15 cellular contexts compared by ENCODE assay signal in the genomic region with DNA sequence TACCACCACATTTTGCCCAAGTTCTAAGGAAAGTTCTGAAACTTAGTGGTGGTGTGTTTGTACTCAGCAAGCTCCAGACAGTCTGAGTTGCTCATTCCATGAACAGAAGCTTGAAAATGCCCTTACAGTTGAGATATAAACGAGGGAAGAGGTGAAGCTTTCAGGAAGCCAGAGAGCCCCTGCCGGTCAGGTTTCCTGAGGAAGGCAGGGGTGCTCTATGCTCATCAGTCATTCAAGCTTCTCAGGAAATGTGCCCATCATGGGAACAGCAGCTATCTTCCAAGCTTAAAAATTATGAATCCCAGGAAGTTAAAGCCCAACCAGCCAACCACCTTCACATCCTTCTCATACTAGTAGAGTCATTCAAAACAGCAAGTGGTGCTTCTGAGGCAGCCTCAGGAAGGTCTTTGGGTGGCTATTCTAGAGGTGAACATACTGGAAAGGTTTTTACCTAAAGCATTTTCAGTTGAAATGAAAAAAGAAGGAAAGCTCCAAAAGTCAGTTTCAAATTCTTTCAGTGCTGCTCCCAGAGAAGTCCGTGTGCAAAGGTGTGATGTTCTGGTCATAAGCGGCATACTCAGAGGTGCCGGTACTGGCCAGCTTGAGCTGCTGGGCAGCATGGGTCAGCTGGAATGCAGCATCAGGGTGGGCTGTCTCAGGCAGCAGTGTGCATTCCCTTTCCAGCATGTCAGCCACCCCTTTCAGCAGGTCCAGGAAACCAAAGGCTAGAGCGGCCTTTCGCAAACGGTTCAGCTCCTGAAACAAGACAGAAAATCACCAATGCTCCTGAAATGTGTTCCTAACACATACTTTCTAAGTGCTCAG. TPM values are rescaled to one million over a fixed set of nuclear protein-coding genes. Genes with fewer than 3 reads are reported as not detected.
A peak's percentile ranks its signal among the peaks of the same experiment; 100 is the strongest.
DNase-seq lines count a peak whose midpoint lies in the region; ATAC-seq, FAIRE-seq and TF ChIP-seq lines count a peak whose summit lies in the region.
"Had no signal": no experiment of that assay in that cellular context is flagged by ENCODE, and none has a peak within 500 bp of the region (broad histone marks: within the 10 kb centered on the region; RNA-seq: fewer than 3 reads in every experiment).

No MANE protein-coding gene starts in this region.

- no peak for DNase-seq in CD4-positive, alpha-beta T cell
- DNase-seq in astrocyte (ENCODE audit: low read depth), result no peak
- DNase-seq in mesothelial cell of epicardium (ENCODE audit: low spot score in 2 of 2, unreplicated experiment in 2 of 2), result no peak
- DNase-seq in ACHN, result no peak
- no peak for DNase-seq in NCI-H2171 (lab: John Stamatoyannopoulos, UW)
- no peak for DNase-seq in mucosa of descending colon
- DNase-seq: activated CD4-positive, alpha-beta T cell treated with anti-CD3 and anti-CD28 coated beads, Interleukin-2, amount 50 U/mL, for 4 hours; effector CD8-positive, alpha-beta T cell; glutamatergic neuron; Karpas-422; nucleus accumbens had no signal

- peaks cover 85% of the 10 kb centered on the region for H3K36me3 Mint-ChIP-seq in CD4-positive, alpha-beta T cell (ENCODE audit: low read depth)
- H3K36me3 Mint-ChIP-seq in astrocyte (ENCODE audit: low read depth, unreplicated experiment), result peaks cover 21% of the 10 kb centered on the region
- H3K36me3 Mint-ChIP-seq in mesothelial cell of epicardium, result peaks cover 39% of the 10 kb centered on the region

- no peak overlapping the region for H3K4me3 Mint-ChIP-seq in CD4-positive, alpha-beta T cell
- H3K4me3 Mint-ChIP-seq in astrocyte (ENCODE audit: unreplicated experiment) (no peak overlapping the region), mesothelial cell of epicardium (no peak overlapping the region)
- H3K4me3 Mint-ChIP-seq: stimulated activated memory B cell treated with anti-CD40 and anti-IgM and Interleukin-4, amounts not matched to agents 10 μg/mL and 1 μg/mL and 100 μg/mL, for 72 hours had no signal

- intact Hi-C loops in CD4-positive, alpha-beta T cell (cut with DNase I, micrococcal nuclease), result no loop called here
- intact Hi-C loops in mucosa of descending colon (cut with DNase I, micrococcal nuclease), result no loop called here

- no peak for FAIRE-seq in astrocyte (lab: Jason Lieb, UNC)

- no peak overlapping the region for H3K4me2 ChIP-seq in astrocyte (ENCODE audit: low read length)

- CTCF ChIA-PET in CD4-positive, alpha-beta T cell (lab: Charles Lee), result interaction anchor here (1.1 kb wide), 1 partner anchor 12 kb away, joined by 3 read pairs; no protein-coding TSS in a partner anchor
- CTCF ChIA-PET in HEK293 (lab: Yijun Ruan, JAX), result interaction anchor here (0.5 kb wide), 1 partner anchor 260 kb away, joined by 3 read pairs; no protein-coding TSS in a partner anchor

- H3K27me3 ChIP-seq in CD4-positive, alpha-beta T cell (ENCODE audit: control insufficient read depth, insufficient read depth, low read length), result no peaks in the 10 kb centered on the region
- H3K27me3 ChIP-seq in astrocyte (ENCODE audit: insufficient read depth, low read length), result no peaks in the 10 kb centered on the region

- H3K9me3 ChIP-seq in CD4-positive, alpha-beta T cell (ENCODE audit: control insufficient read depth, low read length), result no peaks in the 10 kb centered on the region
- H3K9me3 ChIP-seq in HEK293 (ENCODE audit: control insufficient read depth, insufficient read depth, low read depth, low read length), result no peaks in the 10 kb centered on the region
- no peaks in the 10 kb centered on the region for H3K9me3 ChIP-seq in astrocyte (ENCODE audit: insufficient read depth, low read depth, low read length)
- no peaks in the 10 kb centered on the region for H3K9me3 ChIP-seq in mucosa of descending colon

- no peaks in the 10 kb centered on the region for H3K9me3 Mint-ChIP-seq in CD4-positive, alpha-beta T cell
- H3K9me3 Mint-ChIP-seq in astrocyte (ENCODE audit: unreplicated experiment) (no peaks in the 10 kb centered on the region), mesothelial cell of epicardium (no peaks in the 10 kb centered on the region)
- H3K9me3 Mint-ChIP-seq: stimulated activated memory B cell treated with anti-CD40 and anti-IgM and Interleukin-4, amounts not matched to agents 10 μg/mL and 1 μg/mL and 100 μg/mL, for 72 hours had no signal

- H3K9ac ChIP-seq in astrocyte (ENCODE audit: low read length), result no peak overlapping the region

- peaks cover 61 to 87% of the 10 kb centered on the region in 2 experiments for H3K36me3 ChIP-seq in HEK293 (ENCODE audit: control insufficient read depth in 2 of 2, insufficient read depth in 1 of 2, low read length in 2 of 2)
- peaks cover 32% of the 10 kb centered on the region for H3K36me3 ChIP-seq in astrocyte (ENCODE audit: insufficient read depth, low read length)
- no peaks in the 10 kb centered on the region for H3K36me3 ChIP-seq in mucosa of descending colon (ENCODE audit: low read depth)

- H3K27ac ChIP-seq in CD4-positive, alpha-beta T cell (ENCODE audit: low read depth, low read length), result no peak overlapping the region
- H3K27ac ChIP-seq in HEK293 (ENCODE audit: extremely low read depth, low read depth, low read length) (peak overlapping the region; percentile 8; the same call in 1 of the 2 replicates), astrocyte (ENCODE audit: low read depth, low read length) (peak overlapping the region; percentile 58)

- peaks cover 4% of the 10 kb centered on the region; the same call in 1 of the 2 replicates for H3K4me1 ChIP-seq in HEK293 (ENCODE audit: control insufficient read depth, insufficient read depth, low read length)
- peaks cover 37% of the 10 kb centered on the region for H3K4me1 ChIP-seq in astrocyte (ENCODE audit: insufficient read depth, low read length)
- no peaks in the 10 kb centered on the region for H3K4me1 ChIP-seq in mucosa of descending colon (ENCODE audit: low read depth)

- POLR2A ChIA-PET in CD4-positive, alpha-beta T cell (lab: Charles Lee), result interaction anchor here (0.6 to 1.7 kb wide), 3 partner anchors 31 to 461 kb away, joined by 3 to 5 read pairs (median 3); partner anchors contain the start of genes INTS14 and RAB11A
- POLR2A ChIA-PET in HEK293 (lab: Yijun Ruan, JAX), result interaction anchor here (0.6 to 1.3 kb wide), 4 partner anchors 25 to 178 kb away, joined by 3 read pairs; partner anchors contain the start of gene INTS14

- no peaks in the 10 kb centered on the region for H3K79me2 ChIP-seq in astrocyte (ENCODE audit: insufficient read depth, low read length)

- peak overlapping the region; percentile 68 for H3K27ac Mint-ChIP-seq in CD4-positive, alpha-beta T cell
- H3K27ac Mint-ChIP-seq in astrocyte (ENCODE audit: unreplicated experiment), result peak overlapping the region; percentile 85
- peak overlapping the region; percentile 43 for H3K27ac Mint-ChIP-seq in mesothelial cell of epicardium
- H3K27ac Mint-ChIP-seq: stimulated activated memory B cell treated with anti-CD40 and anti-IgM and Interleukin-4, amounts not matched to agents 10 μg/mL and 1 μg/mL and 100 μg/mL, for 72 hours had no signal

- peaks cover 22% of the 10 kb centered on the region for H3K4me1 Mint-ChIP-seq in CD4-positive, alpha-beta T cell (ENCODE audit: low read depth)
- H3K4me1 Mint-ChIP-seq in astrocyte (ENCODE audit: low read depth, unreplicated experiment), result peaks cover 51% of the 10 kb centered on the region
- peaks cover 12% of the 10 kb centered on the region for H3K4me1 Mint-ChIP-seq in mesothelial cell of epicardium

- H4K20me1 ChIP-seq in astrocyte (ENCODE audit: insufficient read depth, low read length), result peaks cover 3% of the 10 kb centered on the region

- ATAC-seq in CD4-positive, alpha-beta T cell (ENCODE audit: poor library complexity), result no peak
- no peak for ATAC-seq in HG03469 (IDR thresholded peaks at IDR 0.05; ENCODE audit: unreplicated experiment)
- no peak for ATAC-seq in mucosa of descending colon
- ATAC-seq: left lobe of liver; stimulated activated memory B cell treated with anti-CD40 and anti-IgM and Interleukin-4, amounts not matched to agents 10 μg/mL and 1 μg/mL and 100 μg/mL, for 72 hours had no signal

- H2AFZ ChIP-seq in astrocyte (ENCODE audit: low read depth, low read length), result no peak overlapping the region

- no peak overlapping the region for H3K4me3 ChIP-seq in HEK293 (ENCODE audit: low read depth, low read length)
- H3K4me3 ChIP-seq in astrocyte (ENCODE audit: insufficient read depth, low read depth, low read length), result no peak overlapping the region
- H3K4me3 ChIP-seq in mucosa of descending colon, result no peak overlapping the region

- TF ChIP-seq CTCF in CD4-positive, alpha-beta T cell (IDR thresholded peaks at IDR 0.05), result no peak
- no peak for TF ChIP-seq CTCF in HEK293 (tag by site-specific recombination; IDR thresholded peaks at IDR 0.05)
- no peak for TF ChIP-seq CTCF in astrocyte (IDR thresholded peaks at IDR 0.05; ENCODE audit: insufficient read depth, low read depth, low read length)
- no peak for TF ChIP-seq CTCF in mesothelial cell of epicardium (IDR thresholded peaks at IDR 0.05; ENCODE audit: unreplicated experiment)
- TF ChIP-seq CTCF in mucosa of descending colon (IDR thresholded peaks at IDR 0.05), result no peak

- in situ Hi-C loops in ACHN (cut with HindIII; ENCODE audit: low pct_ligation_motif_present, low pct_unique_long_range_greater_than_20kb, low sequenced_read_pairs), result no loop called here

- H3K27me3 Mint-ChIP-seq in CD4-positive, alpha-beta T cell, result no peaks in the 10 kb centered on the region
- H3K27me3 Mint-ChIP-seq in astrocyte (ENCODE audit: low read depth, unreplicated experiment), result no peaks in the 10 kb centered on the region
- no peaks in the 10 kb centered on the region for H3K27me3 Mint-ChIP-seq in mesothelial cell of epicardium (ENCODE audit: low read depth)
- H3K27me3 Mint-ChIP-seq: stimulated activated memory B cell treated with anti-CD40 and anti-IgM and Interleukin-4, amounts not matched to agents 10 μg/mL and 1 μg/mL and 100 μg/mL, for 72 hours had no signal

TF ChIP-seq in HEK293, 187 proteins besides CTCF, POLR2A, EP300 and RAD21 (continues in another document):
- TF ChIP-seq ZNF558 (tag by site-specific recombination; IDR thresholded peaks at IDR 0.05), result no peak
- peak; percentile 81 for TF ChIP-seq OSR2 (tag by site-specific recombination; IDR thresholded peaks at IDR 0.05)
- 0 out of 2 replicates have a peak, but pooled peaks have one; percentile 29 for TF ChIP-seq ZBTB17 (tag by site-specific recombination; IDR thresholded peaks at IDR 0.05)
- TF ChIP-seq ZNF248 (tag by site-specific recombination; IDR thresholded peaks at IDR 0.05), result no peak
- no peak for TF ChIP-seq GFI1B (tag by site-specific recombination; IDR thresholded peaks at IDR 0.05)

RNA-seq across cellular contexts. Expression of gene INTS14, which starts 31.8 kb away (rescaled TPM):
- total RNA-seq in CD4-positive, alpha-beta T cell, result 10 to 100 TPM; 20.6 to 25.1 TPM
- total RNA-seq in astrocyte (24.2 and 24.4 TPM in 2 replicates), mesothelial cell of epicardium (49.0 to 50.8 TPM (median 49.0 TPM) in 3 replicates), mucosa of descending colon (10 to 100 TPM; 30.1 to 37.5 (median 31.9) TPM)

RNA-seq across cellular contexts. Expression of gene SLC24A1, which starts 42.6 kb away (rescaled TPM):
- 1 to 10 TPM; 2.2 to 2.3 TPM for total RNA-seq in CD4-positive, alpha-beta T cell
- total RNA-seq in astrocyte, result 10.3 and 12.4 TPM in 2 replicates
- total RNA-seq in mesothelial cell of epicardium, result 21.9 to 24.6 TPM (median 22.8 TPM) in 3 replicates
- total RNA-seq in mucosa of descending colon, result 10 to 100 TPM in 1 of 3 donors, 1 to 10 TPM in 2; 6.5 to 10.3 (median 8.4) TPM

RNA-seq across cellular contexts. Expression of gene HACD3, which starts 48.9 kb away (rescaled TPM):
- 10 to 100 TPM; 13.9 to 14.1 TPM for total RNA-seq in CD4-positive, alpha-beta T cell
- total RNA-seq in astrocyte, result 122 and 129 TPM in 2 replicates
- total RNA-seq in mesothelial cell of epicardium, result 110 to 113 TPM (median 111 TPM) in 3 replicates
- 10 to 100 TPM; 26.2 to 31.2 (median 30.9) TPM for total RNA-seq in mucosa of descending colon
